Comparison of ENCODE assay signal across 17 cellular contexts in the genomic region with DNA sequence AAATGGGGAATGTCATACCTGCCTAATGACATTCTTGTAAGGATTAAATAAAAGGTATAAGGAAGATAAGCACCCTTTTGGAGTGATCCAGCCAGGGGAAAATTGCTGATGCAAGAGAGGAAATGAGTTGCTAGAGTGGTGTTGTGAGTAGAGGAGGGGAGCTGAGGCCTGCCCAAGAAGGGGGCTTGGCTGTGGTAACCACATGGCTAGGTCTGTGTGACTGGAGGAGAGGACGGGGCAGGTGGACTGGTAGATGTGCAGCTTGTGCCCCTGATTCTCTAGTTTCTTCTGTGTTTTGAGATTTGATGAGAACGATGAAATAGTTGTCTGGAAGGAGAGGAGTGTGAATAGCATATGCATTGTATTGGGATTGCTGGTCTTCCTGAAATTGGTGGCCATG. TPM values are rescaled to one million over a fixed set of nuclear protein-coding genes. Genes with fewer than 3 reads are reported as not detected.
DNase-seq lines count a peak whose midpoint lies in the region; ATAC-seq and TF ChIP-seq lines count a peak whose summit lies in the region.
"Had no signal": no experiment of that assay in that cellular context is flagged by ENCODE, and none has a peak within 500 bp of the region (broad histone marks: within the 10 kb centered on the region; RNA-seq: fewer than 3 reads in every experiment).

No MANE protein-coding gene starts in this region.

- POLR2A ChIA-PET in WTC11 (lab: Charles Lee): no interaction called here

- no peak overlapping the region for H3K4me2 ChIP-seq in neural progenitor cell

- H2AFZ ChIP-seq in neural progenitor cell (replicated peaks): no peak overlapping the region

- no peaks in the 10 kb centered on the region for H3K9me3 ChIP-seq in neural progenitor cell (ENCODE audit: low read depth)
- H3K9me3 ChIP-seq in lower lobe of right lung: no peaks in the 10 kb centered on the region
- H3K9me3 ChIP-seq: thyroid gland had no signal

- H3K4me3 ChIP-seq in neural progenitor cell: no peak overlapping the region
- no peak overlapping the region for H3K4me3 ChIP-seq in lower lobe of right lung
- H3K4me3 ChIP-seq: thyroid gland had no signal

- no peak overlapping the region for H3K27ac ChIP-seq in neural progenitor cell
- no peak overlapping the region for H3K27ac ChIP-seq in lower lobe of right lung
- H3K27ac ChIP-seq: thyroid gland, VCaP had no signal

- no peak for ATAC-seq in WTC11
- no peak for ATAC-seq in lower lobe of right lung
- ATAC-seq: naive thymus-derived CD8-positive, alpha-beta T cell had no signal

- TF ChIP-seq CTCF in WTC11 (IDR thresholded peaks at IDR 0.05) (no peak), neural progenitor cell (IDR thresholded peaks at IDR 0.05) (no peak), lower lobe of right lung (IDR thresholded peaks at IDR 0.05) (no peak)

- H4K20me1 ChIP-seq in neural progenitor cell (ENCODE audit: low read depth): peaks cover 48% of the 10 kb centered on the region

- H3K4me1 ChIP-seq in neural progenitor cell (peaks cover 2% of the 10 kb centered on the region), lower lobe of right lung (peaks cover 41% of the 10 kb centered on the region)

- H3K27ac Mint-ChIP-seq in activated T-cell treated with anti-CD3 and anti-CD28 coated beads, Interleukin-2, amount 50 U/mL, for 24 hours: peak overlapping the region; percentile 94
- H3K27ac Mint-ChIP-seq in WTC11 (peak overlapping the region; percentile 64), neural progenitor cell (no peak overlapping the region)
- H3K27ac Mint-ChIP-seq: dendritic cell treated with granulocyte-macrophage colony-stimulating factor and Interleukin-4, amounts not matched to agents 40 ng/mL and 50 ng/mL, for 4 days had no signal

- no peaks in the 10 kb centered on the region for H3K27me3 Mint-ChIP-seq in activated T-cell treated with anti-CD3 and anti-CD28 coated beads, Interleukin-2, amount 50 U/mL, for 24 hours
- H3K27me3 Mint-ChIP-seq in WTC11 (ENCODE audit: low read depth): no peaks in the 10 kb centered on the region
- peaks cover 6% of the 10 kb centered on the region for H3K27me3 Mint-ChIP-seq in neural progenitor cell (ENCODE audit: insufficient read depth, low read depth)
- H3K27me3 Mint-ChIP-seq: dendritic cell treated with granulocyte-macrophage colony-stimulating factor and Interleukin-4, amounts not matched to agents 40 ng/mL and 50 ng/mL, for 4 days; naive thymus-derived CD8-positive, alpha-beta T cell had no signal

- peaks cover 48% of the 10 kb centered on the region for H3K4me1 Mint-ChIP-seq in activated T-cell treated with anti-CD3 and anti-CD28 coated beads, Interleukin-2, amount 50 U/mL, for 24 hours (ENCODE audit: low read depth)
- peaks cover 6% of the 10 kb centered on the region for H3K4me1 Mint-ChIP-seq in WTC11
- peaks cover 10% of the 10 kb centered on the region for H3K4me1 Mint-ChIP-seq in neural progenitor cell

- H3K9ac ChIP-seq in neural progenitor cell: peak overlapping the region; percentile 16

- peaks cover 5% of the 10 kb centered on the region for H3K36me3 ChIP-seq in neural progenitor cell
- H3K36me3 ChIP-seq in lower lobe of right lung: peaks cover 98% of the 10 kb centered on the region

- DNase-seq in activated T-cell treated with anti-CD3 and anti-CD28 coated beads, Interleukin-2, amount 50 U/mL, for 24 hours: no peak
- DNase-seq in activated T-cell treated with anti-CD3 and anti-CD28 coated beads, Interleukin-2, amount 50 U/mL, for 1 hour: no peak
- no peak for DNase-seq in WTC11 (ENCODE audit: low spot score)
- no peak for DNase-seq in neural progenitor cell (ENCODE audit: low spot score)
- no peak for DNase-seq in lower lobe of right lung
- no peak for DNase-seq in NCI-H1092 (lab: John Stamatoyannopoulos, UW)
- DNase-seq: DMS53; islet precursor cell; naive thymus-derived CD8-positive, alpha-beta T cell; NCI-H1417 treated with DMSO at 0.1 percent for 48 hours; NCI-H526 treated with DMSO at 0.1 percent for 48 hours; SHP77; thyroid gland had no signal

- intact Hi-C loops in lower lobe of right lung (cut with DNase I): no loop called here

- H3K27me3 ChIP-seq in neural progenitor cell: no peaks in the 10 kb centered on the region
- no peaks in the 10 kb centered on the region for H3K27me3 ChIP-seq in lower lobe of right lung (ENCODE audit: low read depth)
- H3K27me3 ChIP-seq: thyroid gland had no signal

- no peaks in the 10 kb centered on the region for H3F3A ChIP-seq in neural progenitor cell (ENCODE audit: low read depth)

- CTCF ChIA-PET in WTC11 (lab: Charles Lee): no interaction called here

- H3K36me3 Mint-ChIP-seq in activated T-cell treated with anti-CD3 and anti-CD28 coated beads, Interleukin-2, amount 50 U/mL, for 24 hours (ENCODE audit: low read depth): peaks cover 97% of the 10 kb centered on the region
- H3K36me3 Mint-ChIP-seq in WTC11: peaks cover 75% of the 10 kb centered on the region
- H3K36me3 Mint-ChIP-seq in neural progenitor cell: peaks cover 50% of the 10 kb centered on the region

- H3K9me3 Mint-ChIP-seq in activated T-cell treated with anti-CD3 and anti-CD28 coated beads, Interleukin-2, amount 50 U/mL, for 24 hours: no peaks in the 10 kb centered on the region
- H3K9me3 Mint-ChIP-seq in WTC11 (no peaks in the 10 kb centered on the region), neural progenitor cell (no peaks in the 10 kb centered on the region)
- H3K9me3 Mint-ChIP-seq: dendritic cell treated with granulocyte-macrophage colony-stimulating factor and Interleukin-4, amounts not matched to agents 40 ng/mL and 50 ng/mL, for 4 days; naive thymus-derived CD8-positive, alpha-beta T cell had no signal

- peak overlapping the region; percentile 19 for H3K4me3 Mint-ChIP-seq in activated T-cell treated with anti-CD3 and anti-CD28 coated beads, Interleukin-2, amount 50 U/mL, for 24 hours
- H3K4me3 Mint-ChIP-seq in WTC11 (no peak overlapping the region), neural progenitor cell (no peak overlapping the region)
- H3K4me3 Mint-ChIP-seq: dendritic cell treated with granulocyte-macrophage colony-stimulating factor and Interleukin-4, amounts not matched to agents 40 ng/mL and 50 ng/mL, for 4 days; naive thymus-derived CD8-positive, alpha-beta T cell had no signal

- H3K79me2 ChIP-seq in neural progenitor cell (ENCODE audit: low read depth): peaks cover 68% of the 10 kb centered on the region

TF ChIP-seq in WTC11, 78 proteins besides CTCF, POLR2A, EP300 and RAD21:
- TF ChIP-seq, protein P1, sequence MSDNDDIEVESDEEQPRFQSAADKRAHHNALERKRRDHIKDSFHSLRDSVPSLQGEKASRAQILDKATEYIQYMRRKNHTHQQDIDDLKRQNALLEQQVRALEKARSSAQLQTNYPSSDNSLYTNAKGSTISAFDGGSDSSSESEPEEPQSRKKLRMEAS (CRISPR knock-in tag; IDR thresholded peaks at IDR 0.05): peak; percentile 44; the same call in 1 of the 2 replicates
- peak; percentile 66; the same call in 1 of the 2 replicates for TF ChIP-seq GABPB1 (CRISPR knock-in tag; IDR thresholded peaks at IDR 0.05)
- no peak for TF ChIP-seq GRHL2 (CRISPR knock-in tag; IDR thresholded peaks at IDR 0.05; ENCODE audit: insufficient replicate concordance, severe bottlenecking)
TF ChIP-seq in WTC11: peak in this region for 2.

RNA-seq across cellular contexts. Expression of a gene that starts 6.6 kb away (rescaled TPM):
- total RNA-seq in WTC11 (2021): 46.3 to 49.8 TPM (median 47.2 TPM) in 3 replicates
- 37.2 and 51.0 TPM in 2 replicates for total RNA-seq in neural progenitor cell (ENCODE audit: low replicate concordance)
- 45.1 TPM for total RNA-seq in lower lobe of right lung

RNA-seq across cellular contexts. Expression of a gene that starts 14.3 kb away (rescaled TPM):
- total RNA-seq in WTC11 (2021) (29.0 to 34.4 TPM (median 29.9 TPM) in 3 replicates), neural progenitor cell (ENCODE audit: low replicate concordance) (6.5 and 16.4 TPM in 2 replicates), lower lobe of right lung (3.3 TPM)

RNA-seq across cellular contexts. Expression of a gene that starts 19.4 kb away (rescaled TPM):
- total RNA-seq in WTC11 (2021) (4.6 to 5.2 TPM (median 4.8 TPM) in 3 replicates), neural progenitor cell (ENCODE audit: low replicate concordance) (5.6 and 5.8 TPM in 2 replicates), lower lobe of right lung (2.0 TPM)

RNA-seq across cellular contexts. Expression of a gene that starts 22.8 kb away (rescaled TPM):
- total RNA-seq in WTC11 (2021) (not detected in 3 replicates), neural progenitor cell (ENCODE audit: low replicate concordance) (not detected in 2 replicates), lower lobe of right lung (3.2 TPM)
- total RNA-seq: HT-29, skeletal muscle tissue, thyroid gland had no signal

RNA-seq across cellular contexts. Expression of a gene that starts 36.1 kb away (rescaled TPM):
- total RNA-seq in WTC11 (2021) (10.3 to 11.9 TPM (median 11.4 TPM) in 3 replicates), neural progenitor cell (ENCODE audit: low replicate concordance) (6.0 and 13.7 TPM in 2 replicates), lower lobe of right lung (24.5 TPM)
